In the genomic region with DNA sequence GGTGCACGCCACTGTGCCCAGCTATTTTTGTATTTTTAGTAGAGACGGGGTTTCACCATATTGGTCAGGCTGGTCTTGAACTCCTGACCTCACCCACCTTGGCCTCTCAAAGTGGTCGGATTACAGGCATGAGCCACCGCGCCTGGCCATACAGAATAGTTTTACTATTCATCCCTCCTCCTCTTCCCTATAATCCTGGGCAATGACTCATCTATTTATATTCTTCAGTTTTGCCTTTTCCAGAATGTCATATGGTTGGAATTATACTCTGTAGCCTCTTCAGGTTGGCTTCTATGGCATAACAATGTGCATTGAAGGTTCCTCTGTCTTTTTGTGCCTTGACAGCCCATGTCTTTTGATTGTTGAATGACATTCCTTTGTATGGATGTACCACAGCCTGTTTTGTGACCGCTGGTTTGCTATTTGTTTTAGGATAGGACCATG, we compare ENCODE assay signal across 19 cellular contexts. TPM values are rescaled to one million over a fixed set of nuclear protein-coding genes. Genes with fewer than 3 reads are reported as not detected.
DNase-seq lines count a peak whose midpoint lies in the region; ATAC-seq, FAIRE-seq and TF ChIP-seq lines count a peak whose summit lies in the region.
"Had no signal": no experiment of that assay in that cellular context is flagged by ENCODE, and none has a peak within 500 bp of the region (broad histone marks: within the 10 kb centered on the region; RNA-seq: fewer than 3 reads in every experiment).

No MANE protein-coding gene starts in this region.

- H3K27me3 ChIP-seq in HCT116 (ENCODE audit: insufficient read depth, low read length), result no peaks in the 10 kb centered on the region
- H3K27me3 ChIP-seq: hepatocyte, pancreas, upper lobe of left lung had no signal

- H3K79me2 ChIP-seq in HCT116 (ENCODE audit: insufficient read depth, low read length), result 0 out of 2 replicates have a peak, but pooled peaks cover 3% of the 10 kb centered on the region

- 65% methylated on average over 6 of the region's 6 CpGs for WGBS in A549 (ENCODE audit: missing lambda C conversion rate)

- DNase-seq in A549 (ENCODE audit: low read depth in 1 of 2, low spot score in 1 of 2), result peak in 1 of 2 experiments; percentile 42
- no peak for DNase-seq in HCT116 (ENCODE audit: low read depth, low spot score)
- DNase-seq in fibroblast of the conjunctiva (ENCODE audit: low read depth), result peak; percentile 23
- DNase-seq in OCI-M2 (lab: John Stamatoyannopoulos, UW; ENCODE audit: unreplicated experiment), result no peak
- DNase-seq in NCI-H2171 (lab: John Stamatoyannopoulos, UW), result no peak
- no peak for DNase-seq in NCI-H2227 treated with DMSO at 0.1 percent for 48 hours (lab: John Stamatoyannopoulos, UW)
- DNase-seq: activated CD4-positive, alpha-beta memory T cell treated with anti-CD3 and anti-CD28 coated beads, Interleukin-2, amount 10 ng/mL, durations not matched to agents 7 days and 5 days; activated T-cell treated with anti-CD3 and anti-CD28 coated beads, Interleukin-2, amount 50 U/mL, for 72 hours; NCI-H2081; NCI-H524 treated with DMSO at 0.1 percent for 48 hours; pancreas; stimulated activated naive CD4-positive, alpha-beta T cell treated with Interleukin-2 at 50 U/mL for 16 hours; upper lobe of left lung had no signal

- H3K9me2 ChIP-seq in HCT116 (ENCODE audit: insufficient read depth), result no peaks in the 10 kb centered on the region

- TF ChIP-seq CTCF in A549 (IDR thresholded peaks at IDR 0.05) (no peak), HCT116 (IDR thresholded peaks at IDR 0.05 in 2 of 3, conservative IDR thresholded peaks at IDR 0.05 in 1 of 3; ENCODE audit: borderline replicate concordance in 1 of 3, insufficient read depth in 1 of 3, low read depth in 2 of 3, low read length in 2 of 3) (no peak), VCaP (conservative IDR thresholded peaks at IDR 0.05) (no peak)

- H3K27ac ChIP-seq in A549 (no peak overlapping the region), HCT116 (ENCODE audit: low read depth, low read length) (no peak overlapping the region), VCaP (peak overlapping the region; percentile 53)
- H3K27ac ChIP-seq: hepatocyte, pancreas, upper lobe of left lung had no signal

- no peak for TF ChIP-seq POLR2A in A549 (IDR thresholded peaks at IDR 0.05; ENCODE audit: low read length)
- no peak for TF ChIP-seq POLR2A in HCT116 (IDR thresholded peaks at IDR 0.05; ENCODE audit: borderline replicate concordance, extremely low read depth, insufficient read depth, insufficient read length)

- H3K9ac ChIP-seq in HCT116 (ENCODE audit: low read length), result no peak overlapping the region

- RAD21 ChIA-PET in HCT116 (lab: Charles Lee; ENCODE audit: low non-redundant PET in 1 of 2, low total read pairs in 2 of 2, uncharacterized antibody in 2 of 2, unreplicated experiment in 2 of 2), result no interaction called here

- H3K9me3 ChIP-seq in A549 (peaks cover 26% of the 10 kb centered on the region), HCT116 (ENCODE audit: control insufficient read depth in 1 of 2, insufficient read depth in 1 of 2, low read depth in 1 of 2, low read length in 2 of 2) (no peaks in the 10 kb centered on the region)
- H3K9me3 ChIP-seq: pancreas, upper lobe of left lung had no signal

- ATAC-seq in A549 (no peak), HCT116 (no peak), HG02623 (IDR thresholded peaks at IDR 0.05; ENCODE audit: unreplicated experiment) (no peak)
- ATAC-seq: activated T-cell treated with anti-CD3 and anti-CD28 coated beads, Interleukin-2, amount 50 U/mL, for 72 hours; pancreas had no signal

- peak overlapping the region; percentile 29; the same call in 2 of the 3 replicates for H3K4me2 ChIP-seq in A549
- peak overlapping the region; percentile 41 for H3K4me2 ChIP-seq in HCT116 (ENCODE audit: low read length)
- H3K4me2 ChIP-seq: hepatocyte had no signal

- peak; percentile 74 for FAIRE-seq in A549 (lab: Jason Lieb, UNC)
- FAIRE-seq: pancreas had no signal

- intact Hi-C loops in HCT116 (cut with micrococcal nuclease), result loop anchor here (10.0 kb wide), 1 partner anchor 1183 kb away; no protein-coding TSS in a partner anchor

- H3K4me3 ChIP-seq in A549 (no peak overlapping the region), HCT116 (replicated peaks in 1 of 2; ENCODE audit: low read depth in 1 of 2, low read length in 2 of 2) (no peak overlapping the region)
- H3K4me3 ChIP-seq: hepatocyte, pancreas, upper lobe of left lung had no signal

- TF ChIP-seq RAD21 in A549 (conservative IDR thresholded peaks at IDR 0.05 in 1 of 2, IDR thresholded peaks at IDR 0.05 in 1 of 2), result no peak
- TF ChIP-seq RAD21 in HCT116 (IDR thresholded peaks at IDR 0.05; ENCODE audit: low read depth), result no peak

- TF ChIP-seq EP300 in A549 (IDR thresholded peaks at IDR 0.05), result no peak

- H3K4me1 ChIP-seq in A549 (peaks cover 21% of the 10 kb centered on the region), HCT116 (ENCODE audit: control insufficient read depth in 1 of 2, insufficient read depth in 2 of 2, low read length in 2 of 2) (peaks cover 14 to 24% of the 10 kb centered on the region in 2 experiments; a peak in 3 of 4 replicates)

- CTCF ChIA-PET in A549 (lab: Yijun Ruan, JAX) (interaction anchor here (1.1 to 16.8 kb wide), 6 partner anchors 16 to 53 kb away, joined by 3 to 279 read pairs (median 10); a partner anchor contains a TSS), HCT116 (lab: Charles Lee) (no interaction called here)

- H3K36me3 ChIP-seq in HCT116 (ENCODE audit: control insufficient read depth in 1 of 2, insufficient read depth in 2 of 2, low read length in 2 of 2), result no peaks in the 10 kb centered on the region
- H3K36me3 ChIP-seq: pancreas, upper lobe of left lung had no signal

- no TSS peak for BruUV-seq in HCT116 (replicated peaks; lab: Mats Ljungman, UMichigan)

- H2AFZ ChIP-seq in HCT116 (ENCODE audit: low read depth, low read length, poor library complexity, severe bottlenecking), result no peak overlapping the region
- H2AFZ ChIP-seq: hepatocyte had no signal

- no peaks in the 10 kb centered on the region for H4K20me1 ChIP-seq in HCT116 (ENCODE audit: insufficient read depth)

- POLR2A ChIA-PET in A549 (lab: Yijun Ruan, JAX), result no interaction called here
- POLR2A ChIA-PET in HCT116 (lab: Charles Lee), result no interaction called here

TF ChIP-seq in A549, 52 proteins besides CTCF, POLR2A, EP300 and RAD21 (continues in another document):
- TF ChIP-seq RCOR1 (IDR thresholded peaks at IDR 0.05; ENCODE audit: low read depth, low read length) (no peak), RFX5 (IDR thresholded peaks at IDR 0.05) (no peak), ZSCAN20 (CRISPR knock-in tag; IDR thresholded peaks at IDR 0.05) (no peak), JUN (IDR thresholded peaks at IDR 0.05) (no peak), ZC3H11A (IDR thresholded peaks at IDR 0.05) (no peak)
- TF ChIP-seq, protein P1, sequence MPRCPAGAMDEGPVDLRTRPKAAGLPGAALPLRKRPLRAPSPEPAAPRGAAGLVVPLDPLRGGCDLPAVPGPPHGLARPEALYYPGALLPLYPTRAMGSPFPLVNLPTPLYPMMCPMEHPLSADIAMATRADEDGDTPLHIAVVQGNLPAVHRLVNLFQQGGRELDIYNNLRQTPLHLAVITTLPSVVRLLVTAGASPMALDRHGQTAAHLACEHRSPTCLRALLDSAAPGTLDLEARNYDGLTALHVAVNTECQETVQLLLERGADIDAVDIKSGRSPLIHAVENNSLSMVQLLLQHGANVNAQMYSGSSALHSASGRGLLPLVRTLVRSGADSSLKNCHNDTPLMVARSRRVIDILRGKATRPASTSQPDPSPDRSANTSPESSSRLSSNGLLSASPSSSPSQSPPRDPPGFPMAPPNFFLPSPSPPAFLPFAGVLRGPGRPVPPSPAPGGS (IDR thresholded peaks at IDR 0.05), result no peak

TF ChIP-seq in HCT116, 20 proteins besides CTCF, POLR2A, EP300 and RAD21 (continues in another document):
- TF ChIP-seq CEBPB (IDR thresholded peaks at IDR 0.05; ENCODE audit: low read depth), result no peak
- TF ChIP-seq, protein P2, sequence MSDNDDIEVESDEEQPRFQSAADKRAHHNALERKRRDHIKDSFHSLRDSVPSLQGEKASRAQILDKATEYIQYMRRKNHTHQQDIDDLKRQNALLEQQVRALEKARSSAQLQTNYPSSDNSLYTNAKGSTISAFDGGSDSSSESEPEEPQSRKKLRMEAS (IDR thresholded peaks at IDR 0.05), result no peak
- no peak for TF ChIP-seq EZH2 (IDR thresholded peaks at IDR 0.05)

RNA-seq across cellular contexts. Expression of a gene that starts 22.2 kb away (rescaled TPM):
- 10.9 and 16.1 TPM in 2 replicates for polyA plus RNA-seq in A549 (2011; rRNA removed)
- polyA plus RNA-seq in A549 (2012; cell fraction: cytosol; rRNA removed), result 26.6 and 50.9 TPM in 2 replicates
- 46.0 and 78.2 TPM in 2 replicates for polyA plus RNA-seq in A549 (2012; cell fraction: nucleus; rRNA removed)
- 22.7 to 25.1 TPM (median 24.5 TPM) in 3 replicates for polyA plus RNA-seq in A549 (2017; fragmentation: RNase III; extraction: RNeasy Plus Mini Kit Qiagen cat#74134 plus additional on column Dnase treatment)
- 6.1 and 12.6 TPM in 2 replicates for polyA minus RNA-seq in A549 (2011; rRNA and poly(A)+ RNA removed)
- 29.0 TPM for total RNA-seq in HCT116 (2021; ENCODE audit: unreplicated experiment)
- 17.9 and 19.3 TPM in 2 replicates for polyA plus RNA-seq in HCT116 (2012)
- total RNA-seq: activated CD4-positive, alpha-beta memory T cell treated with anti-CD3 and anti-CD28 coated beads, Interleukin-2, amount 10 ng/mL, durations not matched to agents 7 days and 5 days; OCI-LY7 had no signal

RNA-seq across cellular contexts. Expression of a gene that starts 40.0 kb away (rescaled TPM):
- polyA plus RNA-seq in A549 (2011; rRNA removed), result 0.04 and 0.07 TPM in 2 replicates
- polyA plus RNA-seq in A549 (2012; cell fraction: cytosol; rRNA removed), result 0.06 TPM in 1 of 2 replicates, not detected in the other
- polyA plus RNA-seq in A549 (2012; cell fraction: nucleus; rRNA removed), result 0.12 TPM in 1 of 2 replicates, not detected in the other
- not detected in 3 replicates for polyA plus RNA-seq in A549 (2017; fragmentation: RNase III; extraction: RNeasy Plus Mini Kit Qiagen cat#74134 plus additional on column Dnase treatment)
- 0.25 TPM in 1 of 2 replicates, not detected in the other for polyA minus RNA-seq in A549 (2011; rRNA and poly(A)+ RNA removed)
- total RNA-seq in HCT116 (2021; ENCODE audit: unreplicated experiment), result not detected
- polyA plus RNA-seq in HCT116 (2012), result 0.07 and 0.29 TPM in 2 replicates
- total RNA-seq: activated CD4-positive, alpha-beta memory T cell treated with anti-CD3 and anti-CD28 coated beads, Interleukin-2, amount 10 ng/mL, durations not matched to agents 7 days and 5 days; activated T-cell treated with anti-CD3 and anti-CD28 coated beads, Interleukin-2, amount 50 U/mL, for 72 hours; epithelial cell of proximal tubule; hepatocyte; pancreas had no signal
- polyA plus RNA-seq: adipose tissue, pancreas had no signal

RNA-seq across cellular contexts. Expression of a gene that starts 53.7 kb away (rescaled TPM):
- 0.05 and 0.13 TPM in 2 replicates for polyA plus RNA-seq in A549 (2011; rRNA removed)
- polyA plus RNA-seq in A549 (2012; cell fraction: cytosol; rRNA removed), result 0.12 and 0.13 TPM in 2 replicates
- polyA plus RNA-seq in A549 (2012; cell fraction: nucleus; rRNA removed), result 0.50 and 0.77 TPM in 2 replicates
- polyA plus RNA-seq in A549 (2017; fragmentation: RNase III; extraction: RNeasy Plus Mini Kit Qiagen cat#74134 plus additional on column Dnase treatment), result 0.13 to 0.26 TPM (median 0.20 TPM) in 3 replicates
- polyA minus RNA-seq in A549 (2011; rRNA and poly(A)+ RNA removed), result 0.15 and 0.58 TPM in 2 replicates
- 0.25 TPM for total RNA-seq in HCT116 (2021; ENCODE audit: unreplicated experiment)
- 0.22 TPM in 1 of 2 replicates, not detected in the other for polyA plus RNA-seq in HCT116 (2012)
- total RNA-seq: activated CD4-positive, alpha-beta memory T cell treated with anti-CD3 and anti-CD28 coated beads, Interleukin-2, amount 10 ng/mL, durations not matched to agents 7 days and 5 days; activated T-cell treated with anti-CD3 and anti-CD28 coated beads, Interleukin-2, amount 50 U/mL, for 72 hours; epithelial cell of proximal tubule; OCI-LY7 had no signal
